Comparison of ENCODE assay signal across 8 cellular contexts in the genomic region with DNA sequence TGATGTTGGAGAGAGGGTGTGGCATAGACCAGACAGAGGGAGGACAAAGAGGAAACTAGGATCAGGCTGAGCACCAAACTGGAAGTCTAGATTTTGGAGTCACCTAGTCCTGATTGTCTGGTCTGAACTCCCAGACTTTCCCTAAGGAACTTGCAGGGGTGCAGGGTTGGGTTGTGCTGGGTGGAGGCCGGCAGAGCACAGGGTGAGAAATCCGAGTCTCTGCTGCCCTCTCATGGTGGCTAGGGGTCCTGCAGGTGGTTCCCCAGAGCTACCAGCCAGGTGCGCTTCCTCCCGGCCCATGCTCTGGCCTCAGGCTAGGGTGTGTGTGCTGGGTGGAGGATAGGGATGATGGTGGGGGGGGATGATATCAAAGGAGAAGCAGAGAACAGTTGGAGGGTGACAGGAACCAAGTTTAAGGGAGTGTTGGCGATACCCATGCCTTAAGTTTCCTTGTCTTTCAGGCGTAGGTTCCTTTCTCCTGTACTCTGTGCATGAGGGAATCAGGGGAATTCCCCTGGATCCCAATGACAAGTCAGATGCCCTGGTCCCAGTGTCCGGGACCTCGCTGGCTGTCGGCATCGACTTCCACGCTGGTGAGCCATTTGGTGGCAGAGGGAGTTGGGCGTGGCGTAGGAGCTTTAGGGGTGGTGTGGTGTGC. TPM values are rescaled to one million over a fixed set of nuclear protein-coding genes. Genes with fewer than 3 reads are reported as not detected.
DNase-seq lines count a peak whose midpoint lies in the region; ATAC-seq and TF ChIP-seq lines count a peak whose summit lies in the region.

No MANE protein-coding gene starts in this region.

- no peak overlapping the region for H2BK120ac ChIP-seq in mesenchymal stem cell (ENCODE audit: low read depth, low read length)

- no peak overlapping the region for H2BK15ac ChIP-seq in mesenchymal stem cell (ENCODE audit: low read depth, poor library complexity, severe bottlenecking)

- WGBS in mesenchymal stem cell, result 75% methylated on average over 13 of the region's 13 CpGs

- no peak overlapping the region for H3K9ac ChIP-seq in mesenchymal stem cell (ENCODE audit: low read length)

- peak; percentile 84 for TF ChIP-seq CTCF in BJ (IDR thresholded peaks at IDR 0.05; ENCODE audit: insufficient read depth, low read depth, low read length)

- no peak overlapping the region for H3K14ac ChIP-seq in mesenchymal stem cell (ENCODE audit: low read length in 2 of 2)

- peaks cover 11% of the 10 kb centered on the region for H3K79me1 ChIP-seq in mesenchymal stem cell (replicated peaks; ENCODE audit: low read length, poor library complexity, severe bottlenecking)

- CTCF ChIA-PET in BJ (lab: Yijun Ruan, JAX), result interaction anchor here (0.7 to 12.5 kb wide), 18 partner anchors 8 to 113 kb away, joined by 3 to 181 read pairs (median 4); a partner anchor contains a TSS

- H3K36me3 ChIP-seq in BJ (ENCODE audit: control insufficient read depth, insufficient read depth, low read length) (peaks cover 85% of the 10 kb centered on the region), mesenchymal stem cell (ENCODE audit: control insufficient read depth in 1 of 2, insufficient read depth in 2 of 2, low read depth in 1 of 2, low read length in 2 of 2) (peaks cover 90 to 100% of the 10 kb centered on the region in 2 experiments)

- no peak overlapping the region for H3K27ac ChIP-seq in mesenchymal stem cell (ENCODE audit: low read length, poor library complexity, severe bottlenecking)

- POLR2A ChIA-PET in BJ (lab: Charles Lee), result no interaction called here

- no peak overlapping the region for H4K91ac ChIP-seq in mesenchymal stem cell (ENCODE audit: low read length)

- H3K4me3 ChIP-seq in BJ (ENCODE audit: low read depth, low read length) (no peak overlapping the region), mesenchymal stem cell (ENCODE audit: insufficient read depth in 1 of 2, low read depth in 1 of 2, low read length in 2 of 2) (no peak overlapping the region)

- no peaks in the 10 kb centered on the region for H3K9me3 ChIP-seq in mesenchymal stem cell (ENCODE audit: control insufficient read depth, low read length)

- no peak for DNase-seq in BJ (ENCODE audit: low read depth)
- DNase-seq in GM19240 (ENCODE audit: insufficient read length, low spot score), result peak; percentile 100
- peak; percentile 60 for DNase-seq in NCI-H510A treated with DMSO at 0.1 percent for 48 hours (lab: John Stamatoyannopoulos, UW)
- DNase-seq in activated CD4-positive, alpha-beta T cell treated with anti-CD3 and anti-CD28 coated beads, Interleukin-2, amount 50 U/mL, for 4 hours, result peak; percentile 77 to 81
- DNase-seq in ecto neural progenitor cell (ENCODE audit: low spot score), result peak; percentile 90
- peak; percentile 65 for DNase-seq in mesenchymal stem cell
- peak; percentile 53 to 70 for DNase-seq in stimulated activated CD8-positive, alpha-beta memory T cell treated with anti-CD3 and anti-CD28 coated beads, Interleukin-4, amount 100 ng/mL, for 4 hours (ENCODE audit: low read depth in 2 of 2, low spot score in 1 of 2)

- no peak overlapping the region for H3K23ac ChIP-seq in mesenchymal stem cell (ENCODE audit: low read length in 2 of 2)

- H3K18ac ChIP-seq in mesenchymal stem cell (ENCODE audit: low read depth in 1 of 2, low read length in 2 of 2), result no peak overlapping the region

- ATAC-seq in HG03439 (IDR thresholded peaks at IDR 0.05; ENCODE audit: unreplicated experiment), result peak; percentile 68

- H3K27me3 ChIP-seq in BJ (ENCODE audit: control insufficient read depth, insufficient read depth, low read length) (no peaks in the 10 kb centered on the region), mesenchymal stem cell (ENCODE audit: control insufficient read depth in 1 of 2, insufficient read depth in 1 of 2, low read length in 2 of 2) (no peaks in the 10 kb centered on the region)

- H2AFZ ChIP-seq in mesenchymal stem cell (ENCODE audit: low read depth, low read length), result no peak overlapping the region

- H3K4ac ChIP-seq in mesenchymal stem cell (ENCODE audit: low read depth in 1 of 2, low read length in 2 of 2), result no peak overlapping the region

- no peak overlapping the region for H3K4me2 ChIP-seq in mesenchymal stem cell (ENCODE audit: low read length, poor library complexity, severe bottlenecking)

- H2BK5ac ChIP-seq in mesenchymal stem cell (ENCODE audit: low read depth, low read length, poor library complexity, severe bottlenecking), result no peak overlapping the region

- no peak overlapping the region for H2BK12ac ChIP-seq in mesenchymal stem cell (ENCODE audit: low read length in 2 of 2)

- H3K4me1 ChIP-seq in mesenchymal stem cell (ENCODE audit: control insufficient read depth, insufficient read depth, low read depth, low read length), result no peaks in the 10 kb centered on the region

- H2AK5ac ChIP-seq in mesenchymal stem cell (ENCODE audit: low read length, severe bottlenecking), result no peak overlapping the region

- no peak overlapping the region for H4K8ac ChIP-seq in mesenchymal stem cell (ENCODE audit: low read length)

RNA-seq across cellular contexts. Expression of a gene that starts 33.5 kb away (rescaled TPM):
- 1.4 and 2.8 TPM in 2 replicates for polyA plus RNA-seq in BJ (2011; rRNA removed)
- 1.8 and 2.2 TPM in 2 replicates for polyA minus RNA-seq in BJ (2011; rRNA and poly(A)+ RNA removed)
- 1.8 TPM for polyA plus RNA-seq in mesenchymal stem cell (2013, experiment 1 of 2)
- 1.6 TPM for polyA plus RNA-seq in mesenchymal stem cell (2013, experiment 2 of 2)

RNA-seq across cellular contexts. Expression of a gene that starts 35.6 kb away (rescaled TPM):
- not detected in 2 replicates for polyA plus RNA-seq in BJ (2011; rRNA removed)
- polyA minus RNA-seq in BJ (2011; rRNA and poly(A)+ RNA removed), result not detected in 2 replicates
- polyA plus RNA-seq in mesenchymal stem cell (2013, experiment 1 of 2), result not detected
- polyA plus RNA-seq in mesenchymal stem cell (2013, experiment 2 of 2), result not detected

RNA-seq across cellular contexts. Expression of a gene that starts 46.5 kb away (rescaled TPM):
- 299 and 550 TPM in 2 replicates for polyA plus RNA-seq in BJ (2011; rRNA removed)
- 213 and 403 TPM in 2 replicates for polyA minus RNA-seq in BJ (2011; rRNA and poly(A)+ RNA removed)
- 196 TPM for polyA plus RNA-seq in mesenchymal stem cell (2013, experiment 1 of 2)
- polyA plus RNA-seq in mesenchymal stem cell (2013, experiment 2 of 2), result 196 TPM

RNA-seq across cellular contexts. Expression of a gene that starts 54.8 kb away (rescaled TPM):
- polyA plus RNA-seq in BJ (2011; rRNA removed), result 58.5 and 117 TPM in 2 replicates
- 200 and 323 TPM in 2 replicates for polyA minus RNA-seq in BJ (2011; rRNA and poly(A)+ RNA removed)
- 68.9 TPM for polyA plus RNA-seq in mesenchymal stem cell (2013, experiment 1 of 2)
- 57.9 TPM for polyA plus RNA-seq in mesenchymal stem cell (2013, experiment 2 of 2)
